26 cellular contexts compared by ENCODE assay signal in the genomic region with DNA sequence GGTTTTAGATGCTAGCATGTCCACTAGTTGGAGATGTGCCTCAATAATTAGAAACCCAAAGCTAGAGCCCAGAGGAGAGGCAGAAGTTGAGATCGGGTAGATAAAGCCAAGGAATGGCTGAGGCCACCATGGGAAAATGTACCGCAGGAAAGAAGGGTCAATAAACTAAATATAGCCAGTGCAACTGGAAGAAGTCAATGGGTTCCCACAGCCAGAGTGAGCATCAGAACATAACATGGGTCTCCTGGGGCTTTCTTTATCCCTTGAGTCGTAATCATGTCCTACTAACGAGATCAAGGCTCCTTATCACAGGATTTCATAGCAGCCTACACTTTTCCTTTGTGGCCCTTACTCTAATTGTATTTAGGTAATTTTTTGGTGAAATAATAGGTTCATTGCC.
"Had no signal": no experiment of that assay in that cellular context is flagged by ENCODE, and none has a peak within 500 bp of the region (broad histone marks: within the 10 kb centered on the region; RNA-seq: fewer than 3 reads in every experiment).

No MANE protein-coding gene starts in this region.

- ATAC-seq: activated CD4-positive, alpha-beta T cell treated with anti-CD3 and anti-CD28 coated beads for 36 hours; activated CD8-positive, alpha-beta memory T cell treated with anti-CD3 and anti-CD28 coated beads, Interleukin-2, amount 10 ng/mL, durations not matched to agents 7 days and 5 days; activated CD8-positive, alpha-beta T cell treated with anti-CD3 and anti-CD28 coated beads, Interleukin-2, amount 10 ng/mL, durations not matched to agents 7 days and 5 days; effector memory CD8-positive, alpha-beta T cell; foreskin keratinocyte; gastroesophageal sphincter had no signal

- H3K4me1 ChIP-seq: foreskin keratinocyte had no signal

- H3K4me3 ChIP-seq: esophagus muscularis mucosa, gastroesophageal sphincter had no signal

- DNase-seq: activated CD4-positive, alpha-beta memory T cell treated with anti-CD3 and anti-CD28 coated beads for 36 hours; activated CD4-positive, alpha-beta T cell treated with anti-CD3 and anti-CD28 coated beads for 36 hours; activated CD4-positive, alpha-beta T cell treated with anti-CD3 and anti-CD28 coated beads, Interleukin-2, amount 10 ng/mL, durations not matched to agents 24 days and 14 days; activated CD4-positive, CD25-positive, alpha-beta regulatory T cell; activated CD4-positive, CD25-positive, alpha-beta regulatory T cell treated with anti-CD3 and anti-CD28 coated beads, Interleukin-2, amount 50 U/mL, for 72 hours; activated CD8-positive, alpha-beta memory T cell treated with anti-CD3 and anti-CD28 coated beads, Interleukin-2, amount 10 ng/mL, durations not matched to agents 7 days and 5 days; activated CD8-positive, alpha-beta memory T cell treated with anti-CD3 and anti-CD28 coated beads, Interleukin-2, amount 50 U/mL, for 48 hours; activated CD8-positive, alpha-beta T cell treated with anti-CD3 and anti-CD28 coated beads, Interleukin-2, amount 10 ng/mL, durations not matched to agents 7 days and 5 days; activated gamma-delta T cell; activated naive CD4-positive, alpha-beta T cell; activated naive CD4-positive, alpha-beta T cell treated with anti-CD3 and anti-CD28 coated beads, Interleukin-2, amount 10 ng/mL, durations not matched to agents 7 days and 5 days; activated naive CD8-positive, alpha-beta T cell treated with anti-CD3 and anti-CD28 coated beads, Interleukin-2, amount 10 ng/mL, durations not matched to agents 7 days and 5 days; activated T-cell treated with anti-CD3 and anti-CD28 coated beads for 4 hours; activated T-cell treated with anti-CD3 and anti-CD28 coated beads, Interleukin-2, amount 50 U/mL, for 24 hours; activated T-cell treated with anti-CD3 and anti-CD28 coated beads, Interleukin-2, amount 50 U/mL, for 72 hours; brain microvascular endothelial cell; caudate nucleus; cortex of kidney; dermis blood vessel endothelial cell; effector CD4-positive, alpha-beta T cell; effector memory CD8-positive, alpha-beta T cell; erythroblast; foreskin keratinocyte; T-helper 2 cell had no signal

- H3K36me3 ChIP-seq: brain microvascular endothelial cell, esophagus muscularis mucosa, gastroesophageal sphincter had no signal

- H3K27ac ChIP-seq: brain microvascular endothelial cell, esophagus muscularis mucosa, foreskin keratinocyte, gastroesophageal sphincter had no signal

- H3K27me3 ChIP-seq: brain microvascular endothelial cell, esophagus muscularis mucosa, foreskin keratinocyte, gastroesophageal sphincter had no signal
